29 cellular contexts compared by ENCODE assay signal in genomic region chr6:24752917-24753486, GRCh38. TPM values are rescaled to one million over a fixed set of nuclear protein-coding genes. Genes with fewer than 3 reads are reported as not detected.
"Had no signal": no experiment of that assay in that cellular context is flagged by ENCODE, and none has a peak within 500 bp of the region (broad histone marks: within the 10 kb centered on the region; RNA-seq: fewer than 3 reads in every experiment).

No MANE protein-coding gene starts in this region.

- H3K27ac ChIP-seq: ascending aorta, neutrophil, right atrium auricular region, skin epidermis, transverse colon had no signal

- H3K27me3 Mint-ChIP-seq: memory B cell had no signal

- H3K27ac Mint-ChIP-seq: activated CD4-positive, alpha-beta T cell treated with anti-CD3 and anti-CD28 coated beads, Interleukin-2, amount 10 ng/mL, durations not matched to agents 24 days and 14 days; activated CD8-positive, alpha-beta T cell treated with anti-CD3 and anti-CD28 coated beads, Interleukin-2, amount 10 ng/mL, durations not matched to agents 7 days and 5 days; activated T-cell treated with anti-CD3 and anti-CD28 coated beads, Interleukin-2, amount 50 U/mL, for 72 hours; effector memory CD8-positive, alpha-beta T cell; memory B cell; T-helper 2 cell treated with Interferon-gamma antibody and Interleukin-4, amounts not matched to agents 5 μg/mL and 100 μg/mL, for 36 hours had no signal

- ATAC-seq: activated CD8-positive, alpha-beta T cell treated with anti-CD3 and anti-CD28 coated beads, Interleukin-2, amount 10 ng/mL, durations not matched to agents 7 days and 5 days; activated T-cell treated with anti-CD3 and anti-CD28 coated beads, Interleukin-2, amount 50 U/mL, for 72 hours; effector memory CD8-positive, alpha-beta T cell; left lobe of liver; naive thymus-derived CD8-positive, alpha-beta T cell had no signal

- H3K4me3 ChIP-seq: ascending aorta, right atrium auricular region, skin epidermis, transverse colon had no signal

- FAIRE-seq: bronchial epithelial cell, keratinocyte had no signal

- H3K36me3 ChIP-seq: ascending aorta, neutrophil, right atrium auricular region, transverse colon had no signal

- H3K9me3 Mint-ChIP-seq: effector memory CD8-positive, alpha-beta T cell had no signal

- DNase-seq: activated CD4-positive, alpha-beta T cell treated with anti-CD3 and anti-CD28 coated beads, Interleukin-2, amount 10 ng/mL, durations not matched to agents 24 days and 14 days; activated CD4-positive, CD25-positive, alpha-beta regulatory T cell; activated CD8-positive, alpha-beta memory T cell treated with anti-CD3 and anti-CD28 coated beads, Interleukin-2, amount 50 U/mL, for 4 hours; activated CD8-positive, alpha-beta T cell treated with anti-CD3 and anti-CD28 coated beads, Interleukin-2, amount 10 ng/mL, durations not matched to agents 7 days and 5 days; activated naive CD4-positive, alpha-beta T cell; activated T-cell treated with anti-CD3 and anti-CD28 coated beads, Interleukin-2, amount 50 U/mL, for 72 hours; dermis blood vessel endothelial cell; effector memory CD8-positive, alpha-beta T cell; hippocampal formation; naive thymus-derived CD8-positive, alpha-beta T cell; posterior cingulate gyrus; stimulated activated CD4-positive, alpha-beta T cell treated with anti-CD3 and anti-CD28 coated beads, Interleukin-15, amount 100 ng/mL, for 24 hours; stimulated activated CD4-positive, alpha-beta T cell treated with anti-CD3 and anti-CD28 coated beads, Interleukin-4, amount 100 ng/mL, for 24 hours; stimulated activated naive CD4-positive, alpha-beta T cell; substantia nigra; transverse colon had no signal

- H3K4me1 ChIP-seq: ascending aorta, right atrium auricular region, transverse colon had no signal

- H3K4me3 Mint-ChIP-seq: activated CD4-positive, alpha-beta T cell treated with anti-CD3 and anti-CD28 coated beads, Interleukin-2, amount 10 ng/mL, durations not matched to agents 24 days and 14 days; activated CD8-positive, alpha-beta T cell treated with anti-CD3 and anti-CD28 coated beads, Interleukin-2, amount 10 ng/mL, durations not matched to agents 7 days and 5 days; activated T-cell treated with anti-CD3 and anti-CD28 coated beads, Interleukin-2, amount 50 U/mL, for 72 hours; effector memory CD8-positive, alpha-beta T cell; memory B cell; naive thymus-derived CD8-positive, alpha-beta T cell; T-helper 2 cell treated with Interferon-gamma antibody and Interleukin-4, amounts not matched to agents 5 μg/mL and 100 μg/mL, for 36 hours had no signal

- H3K9me3 ChIP-seq: ascending aorta, neutrophil, right atrium auricular region, transverse colon had no signal

- H3K27me3 ChIP-seq: ascending aorta, neutrophil, right atrium auricular region, transverse colon had no signal

RNA-seq across cellular contexts. Expression of gene ARMH2, which starts 45.7 kb away (rescaled TPM):
- total RNA-seq: activated T-cell treated with anti-CD3 and anti-CD28 coated beads, Interleukin-2, amount 50 U/mL, for 72 hours; ascending aorta; bronchial epithelial cell; cerebellum; dermis blood vessel endothelial cell; epithelial cell of proximal tubule; glomerular endothelial cell; left lobe of liver; mucosa of gallbladder; right atrium auricular region; transverse colon had no signal
- polyA plus RNA-seq: keratinocyte had no signal
